ENCODE assay signal across 1 cellular context in the genomic region with DNA sequence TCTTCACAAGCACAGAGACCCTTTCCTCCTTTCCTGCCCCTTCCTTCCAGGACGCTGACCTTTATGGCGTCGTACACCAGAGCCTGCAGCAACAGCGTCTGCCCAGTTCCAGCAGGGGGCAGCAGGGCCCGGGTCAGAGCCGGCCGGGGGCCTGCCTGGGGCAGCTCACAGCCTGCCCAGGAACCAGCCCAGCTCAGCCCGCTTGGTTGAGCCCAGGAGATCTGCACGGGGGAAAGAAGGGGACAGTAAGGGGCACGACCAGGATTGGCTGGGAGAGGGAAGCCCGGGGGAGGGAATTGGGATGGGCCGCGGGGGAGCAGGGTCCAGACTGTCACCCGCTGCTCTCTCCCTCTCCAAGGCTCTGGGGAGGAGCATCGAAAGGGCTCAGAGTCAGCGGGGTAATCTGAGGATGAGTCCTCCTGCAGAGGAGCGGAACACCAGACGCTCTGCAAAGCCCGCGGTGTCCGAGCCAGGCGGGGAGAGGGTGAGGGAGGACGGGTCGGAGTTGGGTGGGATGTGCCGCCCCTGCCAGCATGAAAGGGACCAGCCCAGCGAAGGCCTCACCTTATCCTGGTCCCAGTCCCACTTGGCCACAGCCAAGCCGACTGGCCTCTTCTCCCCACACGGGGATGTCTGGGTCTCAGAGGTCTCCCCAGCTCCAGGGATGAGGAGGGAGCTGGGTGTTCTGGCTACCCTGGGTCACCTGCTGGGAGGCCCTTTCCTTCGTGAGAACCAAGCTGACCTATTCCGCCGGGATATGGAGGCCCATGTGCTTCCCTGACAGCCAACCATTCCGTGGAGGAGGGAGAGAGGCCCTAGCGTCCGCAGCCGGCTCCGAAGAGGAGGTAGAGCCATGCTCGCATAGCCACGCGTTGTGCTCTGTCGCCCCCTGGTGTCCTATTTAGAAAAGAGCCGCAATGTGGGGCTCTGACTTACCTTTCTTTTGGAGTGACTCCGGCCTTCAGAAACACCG.
A peak's percentile ranks its signal among the peaks of the same experiment; 100 is the strongest.
TF ChIP-seq lines count a peak whose summit lies in the region.

No MANE protein-coding gene starts in this region.

TF ChIP-seq in IMR-90, 13 proteins besides CTCF, POLR2A, EP300 and RAD21 (continued from another document):
- peak; percentile 92 for TF ChIP-seq MXI1 (IDR thresholded peaks at IDR 0.05; ENCODE audit: borderline replicate concordance, low read depth, low read length)
- no peak for TF ChIP-seq RCOR1 (IDR thresholded peaks at IDR 0.05; ENCODE audit: insufficient replicate concordance, low read length)
- no peak for TF ChIP-seq RFX5 (IDR thresholded peaks at IDR 0.05; ENCODE audit: low read depth, low read length)
- TF ChIP-seq SMC3 (IDR thresholded peaks at IDR 0.05; ENCODE audit: low read depth, low read length): peak; percentile 95
- TF ChIP-seq CEBPB (IDR thresholded peaks at IDR 0.05; ENCODE audit: low read depth, low read length): no peak
- TF ChIP-seq CHD1 (IDR thresholded peaks at IDR 0.05; ENCODE audit: low read depth, low read length): no peak
